In the genomic region with DNA sequence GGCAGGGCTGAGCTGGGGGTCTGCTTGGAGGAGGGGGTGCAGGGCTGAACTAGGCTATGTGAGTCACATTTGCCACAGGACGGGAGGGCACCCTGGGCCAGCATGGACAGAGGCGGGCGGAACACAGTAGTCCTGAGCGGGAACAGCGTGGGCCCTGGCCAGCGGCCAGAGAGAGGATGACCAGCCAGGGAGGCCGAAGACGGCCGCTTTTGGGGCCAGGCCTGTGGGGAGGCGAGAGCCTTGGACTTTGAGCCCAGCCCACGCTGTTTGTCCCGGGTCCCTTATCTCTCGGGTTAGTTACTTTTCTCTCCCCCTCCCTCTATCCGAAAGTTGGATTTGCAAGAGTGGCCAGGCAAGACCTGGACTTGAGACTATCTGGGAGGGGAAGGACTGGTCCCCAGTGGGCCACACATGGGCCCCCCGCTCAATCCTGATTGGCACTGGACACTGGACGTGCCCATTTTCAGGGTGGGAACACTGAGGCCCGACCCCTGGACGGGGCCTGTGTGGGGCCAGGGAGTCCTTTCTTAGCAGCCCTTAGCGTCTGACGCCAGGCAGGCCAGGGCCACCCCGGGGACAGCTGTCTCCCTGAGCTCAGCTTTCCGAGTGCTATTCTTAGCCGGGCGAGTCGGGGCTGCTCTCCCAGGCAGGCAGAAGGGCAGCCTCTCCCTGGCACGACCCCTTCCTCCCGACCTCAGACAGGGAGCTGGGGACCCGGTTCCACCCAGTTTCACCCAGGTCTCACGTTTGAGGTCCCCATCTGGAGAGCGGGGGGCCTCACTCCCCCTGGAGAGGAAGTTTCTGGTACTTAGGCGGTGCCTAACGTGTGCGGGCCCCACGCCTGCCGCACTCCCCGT, we compare ENCODE assay signal across 8 cellular contexts. TPM values are rescaled to one million over a fixed set of nuclear protein-coding genes. Genes with fewer than 3 reads are reported as not detected.
DNase-seq lines count a peak whose midpoint lies in the region; ATAC-seq, FAIRE-seq and TF ChIP-seq lines count a peak whose summit lies in the region.

No MANE protein-coding gene starts in this region.

- H3K27me3 ChIP-seq in fibroblast of lung (ENCODE audit: control insufficient read depth, insufficient read depth, low read length) (no peaks in the 10 kb centered on the region), neuron (ENCODE audit: insufficient read depth, low read length) (no peaks in the 10 kb centered on the region)

- no peaks in the 10 kb centered on the region for H3K79me2 ChIP-seq in fibroblast of lung (ENCODE audit: control insufficient read depth, insufficient read depth, low read length)

- H3K4me2 ChIP-seq in fibroblast of lung (ENCODE audit: extremely low read depth, insufficient read depth, low read length) = peak overlapping the region; percentile 83

- peak overlapping the region; percentile 78 for H3K9ac ChIP-seq in SK-N-MC (ENCODE audit: insufficient read length)
- H3K9ac ChIP-seq in fibroblast of lung (ENCODE audit: insufficient read depth, low read length) = peak overlapping the region; percentile 49

- no peak overlapping the region for H2AFZ ChIP-seq in fibroblast of lung (ENCODE audit: low read length)
- peak overlapping the region; percentile 72 for H2AFZ ChIP-seq in neuron (ENCODE audit: low read depth, low read length)

- H4K20me1 ChIP-seq in fibroblast of lung (ENCODE audit: control insufficient read depth, extremely low read depth, insufficient read depth, low read length) = no peaks in the 10 kb centered on the region

- DNase-seq in A172 (ENCODE audit: low spot score) (peak; percentile 55), GM12864 (ENCODE audit: low read depth) (no peak), SK-N-MC (ENCODE audit: low read depth, low spot score) (no peak), fibroblast of lung (ENCODE audit: low read depth in 2 of 2) (no peak), D721Med (ENCODE audit: insufficient read length, low spot score) (no peak), cortex of kidney (lab: John Stamatoyannopoulos, UW) (no peak)

- no peak for FAIRE-seq in D721Med (lab: Jason Lieb, UNC)

- no peak overlapping the region for H3K27ac ChIP-seq in SK-N-MC
- no peak overlapping the region for H3K27ac ChIP-seq in fibroblast of lung (ENCODE audit: insufficient read depth, low read length)

- no peak for TF ChIP-seq CTCF in GM12864 (IDR thresholded peaks at IDR 0.05; ENCODE audit: low read depth, low read length, missing control alignments)
- no peak for TF ChIP-seq CTCF in fibroblast of lung (conservative IDR thresholded peaks at IDR 0.05 in 1 of 2, IDR thresholded peaks at IDR 0.05 in 1 of 2; ENCODE audit: low read depth in 1 of 2, low read length in 2 of 2)
- TF ChIP-seq CTCF in D721Med (IDR thresholded peaks at IDR 0.05; ENCODE audit: insufficient read depth, missing control alignments) = no peak

- no peaks in the 10 kb centered on the region for H3K36me3 ChIP-seq in SK-N-MC (ENCODE audit: insufficient read depth, low read length)
- no peaks in the 10 kb centered on the region for H3K36me3 ChIP-seq in fibroblast of lung (ENCODE audit: control insufficient read depth, insufficient read depth, low read length)
- peaks cover 9% of the 10 kb centered on the region for H3K36me3 ChIP-seq in neuron (ENCODE audit: insufficient read depth, low read length)

- H3K4me3 ChIP-seq in GM12864 (ENCODE audit: low read depth, low read length) (peak overlapping the region; percentile 58), SK-N-MC (peak overlapping the region; percentile 90), fibroblast of lung (replicated peaks in 1 of 4; ENCODE audit: control extremely low read depth in 1 of 4, insufficient read depth in 1 of 4, low read depth in 3 of 4, low read length in 4 of 4) (peak overlapping the region; percentile 22 to 77 (median 53)), neuron (ENCODE audit: low read length) (peak overlapping the region; percentile 61)

- no peak for ATAC-seq in HG03280 (IDR thresholded peaks at IDR 0.05; ENCODE audit: unreplicated experiment)

- no peaks in the 10 kb centered on the region for H3K4me1 ChIP-seq in fibroblast of lung (ENCODE audit: control insufficient read depth, extremely low read depth, insufficient read depth, low read length)
- H3K4me1 ChIP-seq in neuron (ENCODE audit: insufficient read depth, low read length) = peaks cover 11% of the 10 kb centered on the region

- no peaks in the 10 kb centered on the region for H3K9me3 ChIP-seq in SK-N-MC (ENCODE audit: low read depth, low read length)
- no peaks in the 10 kb centered on the region for H3K9me3 ChIP-seq in fibroblast of lung (ENCODE audit: control insufficient read depth, insufficient read depth, low read depth, low read length)
- no peaks in the 10 kb centered on the region for H3K9me3 ChIP-seq in neuron (ENCODE audit: low read length)

RNA-seq across cellular contexts. Expression of a gene that starts 0.8 kb away (rescaled TPM):
- 101 and 117 TPM in 2 replicates for total RNA-seq in A172 (2014; rRNA removed; shearing (Covaris generic))
- 31.1 and 44.1 TPM in 2 replicates for total RNA-seq in fibroblast of lung
- polyA plus RNA-seq in fibroblast of lung = 20.0 and 32.6 TPM in 2 replicates
- polyA plus RNA-seq in fibroblast of lung (2012) = 34.3 and 61.8 TPM in 2 replicates
- polyA minus RNA-seq in fibroblast of lung (ENCODE audit: low replicate concordance) = 69.4 and 75.2 TPM in 2 replicates

RNA-seq across cellular contexts. Expression of a gene that starts 6.9 kb away (rescaled TPM):
- 84.8 and 110 TPM in 2 replicates for total RNA-seq in A172 (2014; rRNA removed; shearing (Covaris generic))
- total RNA-seq in fibroblast of lung = 34.9 and 49.5 TPM in 2 replicates
- 44.6 and 65.4 TPM in 2 replicates for polyA plus RNA-seq in fibroblast of lung
- 69.9 and 94.0 TPM in 2 replicates for polyA plus RNA-seq in fibroblast of lung (2012)
- 72.9 and 84.1 TPM in 2 replicates for polyA minus RNA-seq in fibroblast of lung (ENCODE audit: low replicate concordance)

RNA-seq across cellular contexts. Expression of a gene that starts 16.8 kb away (rescaled TPM):
- 169 and 186 TPM in 2 replicates for total RNA-seq in A172 (2014; rRNA removed; shearing (Covaris generic))
- total RNA-seq in fibroblast of lung = 55.0 and 71.2 TPM in 2 replicates
- polyA plus RNA-seq in fibroblast of lung = 29.6 and 30.3 TPM in 2 replicates
- polyA plus RNA-seq in fibroblast of lung (2012) = 62.7 and 110 TPM in 2 replicates
- polyA minus RNA-seq in fibroblast of lung (ENCODE audit: low replicate concordance) = 25.0 and 25.6 TPM in 2 replicates

RNA-seq across cellular contexts. Expression of a gene that starts 37.7 kb away (rescaled TPM):
- 2,554 and 2,923 TPM in 2 replicates for total RNA-seq in A172 (2014; rRNA removed; shearing (Covaris generic))
- total RNA-seq in fibroblast of lung = 369 and 494 TPM in 2 replicates
- 878 and 1,038 TPM in 2 replicates for polyA plus RNA-seq in fibroblast of lung
- 1,751 and 2,175 TPM in 2 replicates for polyA plus RNA-seq in fibroblast of lung (2012)
- polyA minus RNA-seq in fibroblast of lung (ENCODE audit: low replicate concordance) = 414 and 480 TPM in 2 replicates

RNA-seq across cellular contexts. Expression of a gene that starts 49.4 kb away (rescaled TPM):
- total RNA-seq in A172 (2014; rRNA removed; shearing (Covaris generic)) = 0.79 and 5.5 TPM in 2 replicates
- total RNA-seq in fibroblast of lung = 0.26 and 0.50 TPM in 2 replicates
- 0.01 and 0.02 TPM in 2 replicates for polyA plus RNA-seq in fibroblast of lung
- 0.25 and 0.30 TPM in 2 replicates for polyA plus RNA-seq in fibroblast of lung (2012)
- 0.11 TPM in 1 of 2 replicates, not detected in the other for polyA minus RNA-seq in fibroblast of lung (ENCODE audit: low replicate concordance)
